Comparison of ENCODE assay signal across 1 cellular context in the genomic region with DNA sequence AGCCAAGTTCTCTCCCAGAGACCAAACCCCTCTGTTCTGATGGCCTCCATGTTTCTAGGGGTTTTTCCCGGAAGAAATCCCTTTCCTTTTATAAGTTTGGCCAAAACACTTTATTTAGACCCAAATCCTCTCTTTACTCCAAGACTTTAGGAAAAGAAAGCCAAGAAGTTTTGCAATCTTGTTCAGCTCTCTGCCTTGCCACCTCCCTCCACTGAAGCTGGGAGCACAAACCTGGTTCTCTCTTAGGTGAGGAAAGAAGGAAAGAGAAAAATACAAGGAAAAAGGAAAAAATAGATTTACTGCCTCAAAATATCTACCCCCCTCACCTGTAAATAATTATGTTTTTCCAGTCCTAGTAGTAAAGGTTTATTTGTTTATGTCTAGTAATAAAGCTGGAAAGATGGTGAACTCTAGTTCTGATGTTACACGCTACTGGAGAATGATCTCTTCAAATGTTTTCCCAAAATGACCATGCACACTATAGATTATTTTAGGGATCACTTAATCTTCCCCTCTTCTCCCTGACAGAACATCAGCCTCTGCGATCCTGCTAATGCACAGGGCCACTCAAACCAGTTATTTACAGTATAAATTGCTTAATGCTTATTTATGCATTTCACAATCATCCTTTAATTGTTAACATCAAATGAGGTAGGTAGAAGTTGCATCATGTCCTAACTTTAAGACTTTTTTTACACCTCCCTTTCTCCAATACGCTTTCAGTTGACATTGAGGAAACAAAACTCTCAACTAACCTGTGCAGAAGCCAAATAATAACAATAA.
TF ChIP-seq lines count a peak whose summit lies in the region.

No MANE protein-coding gene starts in this region.

TF ChIP-seq in liver, 16 proteins besides CTCF, POLR2A, EP300 and RAD21 (continued from another document):
- TF ChIP-seq, protein P1, sequence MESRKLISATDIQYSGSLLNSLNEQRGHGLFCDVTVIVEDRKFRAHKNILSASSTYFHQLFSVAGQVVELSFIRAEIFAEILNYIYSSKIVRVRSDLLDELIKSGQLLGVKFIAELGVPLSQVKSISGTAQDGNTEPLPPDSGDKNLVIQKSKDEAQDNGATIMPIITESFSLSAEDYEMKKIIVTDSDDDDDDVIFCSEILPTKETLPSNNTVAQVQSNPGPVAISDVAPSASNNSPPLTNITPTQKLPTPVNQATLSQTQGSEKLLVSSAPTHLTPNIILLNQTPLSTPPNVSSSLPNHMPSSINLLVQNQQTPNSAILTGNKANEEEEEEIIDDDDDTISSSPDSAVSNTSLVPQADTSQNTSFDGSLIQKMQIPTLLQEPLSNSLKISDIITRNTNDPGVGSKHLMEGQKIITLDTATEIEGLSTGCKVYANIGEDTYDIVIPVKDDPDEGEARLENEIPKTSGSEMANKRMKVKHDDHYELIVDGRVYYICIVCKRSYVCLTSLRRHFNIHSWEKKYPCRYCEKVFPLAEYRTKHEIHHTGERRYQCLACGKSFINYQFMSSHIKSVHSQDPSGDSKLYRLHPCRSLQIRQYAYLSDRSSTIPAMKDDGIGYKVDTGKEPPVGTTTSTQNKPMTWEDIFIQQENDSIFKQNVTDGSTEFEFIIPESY (IDR thresholded peaks at IDR 0.05): peak; percentile 41
- TF ChIP-seq RXRA (IDR thresholded peaks at IDR 0.05): peak in 1 of 2 donors; percentile 59
- no peak for TF ChIP-seq HNF4G (IDR thresholded peaks at IDR 0.05)
